ENCODE assay signal across 10 cellular contexts in the genomic region with DNA sequence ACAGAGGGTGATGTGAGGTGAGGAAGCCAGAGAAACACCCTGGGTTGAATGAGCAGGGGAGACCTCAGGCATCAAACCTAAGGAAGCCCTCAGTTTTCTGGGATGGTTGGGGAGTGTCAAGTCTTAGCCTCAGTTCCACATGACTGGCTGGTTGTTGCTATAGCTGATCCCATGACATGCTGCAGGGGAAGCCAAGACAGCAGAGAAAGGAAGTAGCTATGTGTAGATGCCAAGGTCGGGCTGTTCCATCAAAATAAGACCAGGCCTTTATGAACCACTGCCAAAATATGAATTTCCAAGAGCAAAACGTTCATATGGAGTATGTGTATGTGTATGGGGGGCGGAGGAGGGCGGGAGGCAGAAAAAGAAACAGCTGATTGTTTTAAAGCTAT. TPM values are rescaled to one million over a fixed set of nuclear protein-coding genes. Genes with fewer than 3 reads are reported as not detected.
A peak's percentile ranks its signal among the peaks of the same experiment; 100 is the strongest.
DNase-seq lines count a peak whose midpoint lies in the region; ATAC-seq, FAIRE-seq and TF ChIP-seq lines count a peak whose summit lies in the region.
"Had no signal": no experiment of that assay in that cellular context is flagged by ENCODE, and none has a peak within 500 bp of the region (broad histone marks: within the 10 kb centered on the region; RNA-seq: fewer than 3 reads in every experiment).

No MANE protein-coding gene starts in this region.

- H3K27ac ChIP-seq in A549, result peak overlapping the region; percentile 80 to 90

- DNase-seq in A549 (ENCODE audit: low read depth in 1 of 2, low spot score in 1 of 2), result no peak
- peak; percentile 90 for DNase-seq in SK-MEL-5 (ENCODE audit: low read depth, low spot score)
- DNase-seq in fibroblast of mammary gland (ENCODE audit: low read depth), result peak; percentile 77
- no peak for DNase-seq in naive B cell
- no peak for DNase-seq in NCI-H1436 treated with DMSO at 0.1 percent for 48 hours (lab: John Stamatoyannopoulos, UW)
- no peak for DNase-seq in NCI-H146 (lab: John Stamatoyannopoulos, UW)
- no peak for DNase-seq in stimulated activated CD4-positive, alpha-beta T cell treated with anti-CD3 and anti-CD28 coated beads, Interleukin-2, amount 100 ng/mL, for 24 hours

- H3K27ac Mint-ChIP-seq in naive B cell, result peak overlapping the region in 1 of 6 donors; percentile 85
- H3K27ac Mint-ChIP-seq: T-helper 2 cell treated with Interferon-gamma antibody and Interleukin-4, amounts not matched to agents 5 μg/mL and 100 μg/mL, for 36 hours had no signal

- H3K4me1 Mint-ChIP-seq in naive B cell, result peaks cover 20 to 34% (median 21%) of the 10 kb centered on the region in 3 donors

- H3K4me3 Mint-ChIP-seq in naive B cell, result no peak overlapping the region
- H3K4me3 Mint-ChIP-seq: T-helper 2 cell treated with Interferon-gamma antibody and Interleukin-4, amounts not matched to agents 5 μg/mL and 100 μg/mL, for 36 hours had no signal

- H3K9me3 ChIP-seq in A549, result peaks cover 3% of the 10 kb centered on the region; the same call in 1 of the 3 replicates

- POLR2A ChIA-PET in A549 (lab: Yijun Ruan, JAX), result no interaction called here

- WGBS in A549 (ENCODE audit: missing lambda C conversion rate), result 68% methylated on average over 4 of the region's 4 CpGs

- TF ChIP-seq EP300 in A549 (IDR thresholded peaks at IDR 0.05), result no peak

- CTCF ChIA-PET in A549 (lab: Yijun Ruan, JAX), result interaction anchor here (1.1 to 5.3 kb wide), 4 partner anchors 9 to 18 kb away, joined by 4 to 26 read pairs (median 5); no protein-coding TSS in a partner anchor

- no peaks in the 10 kb centered on the region for H3K36me3 Mint-ChIP-seq in naive B cell

- ATAC-seq in A549 (no peak), naive B cell (ENCODE audit: low read depth in 2 of 2) (peak; percentile 59 to 66), HG02884 (IDR thresholded peaks at IDR 0.05; ENCODE audit: unreplicated experiment) (no peak)

- FAIRE-seq in A549 (lab: Jason Lieb, UNC), result no peak
- FAIRE-seq: bronchial epithelial cell had no signal

- no peak for TF ChIP-seq POLR2A in A549 (IDR thresholded peaks at IDR 0.05; ENCODE audit: low read length)

- no peaks in the 10 kb centered on the region for H3K27me3 Mint-ChIP-seq in naive B cell

- H3K9me3 Mint-ChIP-seq in naive B cell, result peaks cover 0 to 2% (median 0%) of the 10 kb centered on the region in 7 donors
- H3K9me3 Mint-ChIP-seq: T-helper 2 cell treated with Interferon-gamma antibody and Interleukin-4, amounts not matched to agents 5 μg/mL and 100 μg/mL, for 36 hours had no signal

- TF ChIP-seq CTCF in A549 (IDR thresholded peaks at IDR 0.05), result no peak
- no peak for TF ChIP-seq CTCF in fibroblast of mammary gland (conservative IDR thresholded peaks at IDR 0.05; ENCODE audit: control insufficient read depth, insufficient read depth, low read depth, low read length)

- H3K4me3 ChIP-seq in A549 (no peak overlapping the region), fibroblast of mammary gland (ENCODE audit: control insufficient read depth, low read depth, low read length) (no peak overlapping the region)

- peaks cover 59% of the 10 kb centered on the region for H3K4me1 ChIP-seq in A549

- no peak for TF ChIP-seq RAD21 in A549 (conservative IDR thresholded peaks at IDR 0.05 in 1 of 2, IDR thresholded peaks at IDR 0.05 in 1 of 2)

- peak overlapping the region; percentile 84 for H3K4me2 ChIP-seq in A549

- in situ Hi-C loops in SK-MEL-5 (cut with HindIII; ENCODE audit: low pct_unique_long_range_greater_than_20kb, low sequenced_read_pairs), result no loop called here

TF ChIP-seq in A549, 52 proteins besides CTCF, POLR2A, EP300 and RAD21:
- TF ChIP-seq ZC3H11A (IDR thresholded peaks at IDR 0.05), result no peak
- no peak for TF ChIP-seq CHD2 (IDR thresholded peaks at IDR 0.05; ENCODE audit: low read length, partially characterized antibody)
- TF ChIP-seq, protein P1, sequence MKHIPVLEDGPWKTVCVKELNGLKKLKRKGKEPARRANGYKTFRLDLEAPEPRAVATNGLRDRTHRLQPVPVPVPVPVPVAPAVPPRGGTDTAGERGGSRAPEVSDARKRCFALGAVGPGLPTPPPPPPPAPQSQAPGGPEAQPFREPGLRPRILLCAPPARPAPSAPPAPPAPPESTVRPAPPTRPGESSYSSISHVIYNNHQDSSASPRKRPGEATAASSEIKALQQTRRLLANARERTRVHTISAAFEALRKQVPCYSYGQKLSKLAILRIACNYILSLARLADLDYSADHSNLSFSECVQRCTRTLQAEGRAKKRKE (CRISPR knock-in tag; IDR thresholded peaks at IDR 0.05; ENCODE audit: low read depth), result no peak
- TF ChIP-seq MAFK (IDR thresholded peaks at IDR 0.05; ENCODE audit: partially characterized antibody), result no peak
- no peak for TF ChIP-seq RARB (CRISPR knock-in tag; IDR thresholded peaks at IDR 0.05)
- TF ChIP-seq JUN (IDR thresholded peaks at IDR 0.05), result no peak
- TF ChIP-seq PHF8 (IDR thresholded peaks at IDR 0.05; ENCODE audit: borderline replicate concordance, low read depth), result no peak
- TF ChIP-seq CHD4 (IDR thresholded peaks at IDR 0.05; ENCODE audit: borderline replicate concordance), result no peak
- no peak for TF ChIP-seq NR3C1 (IDR thresholded peaks at IDR 0.05)
- TF ChIP-seq ZSCAN20 (CRISPR knock-in tag; IDR thresholded peaks at IDR 0.05), result no peak
- no peak for TF ChIP-seq KDM5A (IDR thresholded peaks at IDR 0.05)
- no peak for TF ChIP-seq KDM1A (IDR thresholded peaks at IDR 0.05; ENCODE audit: low read depth)
- TF ChIP-seq MYC (IDR thresholded peaks at IDR 0.05; ENCODE audit: borderline replicate concordance, low read length), result no peak
- TF ChIP-seq, protein P2, sequence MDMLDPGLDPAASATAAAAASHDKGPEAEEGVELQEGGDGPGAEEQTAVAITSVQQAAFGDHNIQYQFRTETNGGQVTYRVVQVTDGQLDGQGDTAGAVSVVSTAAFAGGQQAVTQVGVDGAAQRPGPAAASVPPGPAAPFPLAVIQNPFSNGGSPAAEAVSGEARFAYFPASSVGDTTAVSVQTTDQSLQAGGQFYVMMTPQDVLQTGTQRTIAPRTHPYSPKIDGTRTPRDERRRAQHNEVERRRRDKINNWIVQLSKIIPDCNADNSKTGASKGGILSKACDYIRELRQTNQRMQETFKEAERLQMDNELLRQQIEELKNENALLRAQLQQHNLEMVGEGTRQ (IDR thresholded peaks at IDR 0.05), result no peak
- TF ChIP-seq HEYL (CRISPR knock-in tag; IDR thresholded peaks at IDR 0.05), result no peak; the same call in 1 of the 2 replicates
- TF ChIP-seq HOXB13 (CRISPR knock-in tag; IDR thresholded peaks at IDR 0.05; ENCODE audit: low read depth), result no peak
- TF ChIP-seq, protein P3, sequence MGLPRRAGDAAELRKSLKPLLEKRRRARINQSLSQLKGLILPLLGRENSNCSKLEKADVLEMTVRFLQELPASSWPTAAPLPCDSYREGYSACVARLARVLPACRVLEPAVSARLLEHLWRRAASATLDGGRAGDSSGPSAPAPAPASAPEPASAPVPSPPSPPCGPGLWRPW (IDR thresholded peaks at IDR 0.05), result no peak
- TF ChIP-seq, protein P4, sequence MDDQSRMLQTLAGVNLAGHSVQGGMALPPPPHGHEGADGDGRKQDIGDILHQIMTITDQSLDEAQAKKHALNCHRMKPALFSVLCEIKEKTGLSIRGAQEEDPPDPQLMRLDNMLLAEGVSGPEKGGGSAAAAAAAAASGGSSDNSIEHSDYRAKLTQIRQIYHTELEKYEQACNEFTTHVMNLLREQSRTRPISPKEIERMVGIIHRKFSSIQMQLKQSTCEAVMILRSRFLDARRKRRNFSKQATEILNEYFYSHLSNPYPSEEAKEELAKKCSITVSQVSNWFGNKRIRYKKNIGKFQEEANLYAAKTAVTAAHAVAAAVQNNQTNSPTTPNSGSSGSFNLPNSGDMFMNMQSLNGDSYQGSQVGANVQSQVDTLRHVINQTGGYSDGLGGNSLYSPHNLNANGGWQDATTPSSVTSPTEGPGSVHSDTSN (IDR thresholded peaks at IDR 0.05), result no peak
- TF ChIP-seq CBX8 (IDR thresholded peaks at IDR 0.05), result no peak

RNA-seq across cellular contexts. Expression of a gene that starts 11.6 kb away (rescaled TPM):
- polyA plus RNA-seq in A549 (2011; rRNA removed), result 335 and 499 TPM in 2 replicates
- 214 and 235 TPM in 2 replicates for polyA plus RNA-seq in A549 (2012; cell fraction: cytosol; rRNA removed)
- 88.8 and 160 TPM in 2 replicates for polyA plus RNA-seq in A549 (2012; cell fraction: nucleus; rRNA removed)
- polyA plus RNA-seq in A549 (2017; fragmentation: RNase III; extraction: RNeasy Plus Mini Kit Qiagen cat#74134 plus additional on column Dnase treatment), result 358 to 439 TPM (median 375 TPM) in 3 replicates
- 189 and 242 TPM in 2 replicates for polyA minus RNA-seq in A549 (2011; rRNA and poly(A)+ RNA removed)
- 634 and 733 TPM in 2 replicates for total RNA-seq in SK-MEL-5 (2014; rRNA removed; shearing (Covaris generic))
- 724 and 832 TPM in 2 replicates for polyA plus RNA-seq in SK-MEL-5 (2015; cell fraction: cytosol; rRNA removed)
- polyA plus RNA-seq in SK-MEL-5 (2015; cell fraction: nucleus; rRNA removed), result 129 and 132 TPM in 2 replicates
- polyA plus RNA-seq in naive B cell (ENCODE audit: low read depth in 6 of 6), result 10 to 100 TPM; 28.0 to 54.2 (median 39.9) TPM

RNA-seq across cellular contexts. Expression of a gene that starts 24.0 kb away (rescaled TPM):
- polyA plus RNA-seq in A549 (2011; rRNA removed) (0.42 TPM in 1 of 2 replicates, not detected in the other), A549 (2017; fragmentation: RNase III; extraction: RNeasy Plus Mini Kit Qiagen cat#74134 plus additional on column Dnase treatment) (0.15 to 0.34 TPM in 2 of 3 replicates, not detected in the other), naive B cell (ENCODE audit: low read depth in 6 of 6) (not detected)
- 0.05 TPM in 2 replicates for polyA plus RNA-seq in A549 (2012; cell fraction: cytosol; rRNA removed)
- polyA plus RNA-seq in A549 (2012; cell fraction: nucleus; rRNA removed), result 0.40 and 4.8 TPM in 2 replicates
- polyA minus RNA-seq in A549 (2011; rRNA and poly(A)+ RNA removed), result not detected in 2 replicates
- 0.29 TPM in 1 of 2 replicates, not detected in the other for total RNA-seq in SK-MEL-5 (2014; rRNA removed; shearing (Covaris generic))
- not detected in 2 replicates for polyA plus RNA-seq in SK-MEL-5 (2015; cell fraction: cytosol; rRNA removed)
- 0.94 and 1.8 TPM in 2 replicates for polyA plus RNA-seq in SK-MEL-5 (2015; cell fraction: nucleus; rRNA removed)
- total RNA-seq: bronchial epithelial cell had no signal

RNA-seq across cellular contexts. Expression of a gene that starts 49.7 kb away (rescaled TPM):
- polyA plus RNA-seq in A549 (2011; rRNA removed) (38.1 and 42.6 TPM in 2 replicates), A549 (2017; fragmentation: RNase III; extraction: RNeasy Plus Mini Kit Qiagen cat#74134 plus additional on column Dnase treatment) (21.1 to 23.0 TPM (median 22.5 TPM) in 3 replicates), naive B cell (ENCODE audit: low read depth in 6 of 6) (10 to 100 TPM; 19.5 to 32.7 (median 28.6) TPM)
- polyA plus RNA-seq in A549 (2012; cell fraction: cytosol; rRNA removed), result 11.2 and 14.2 TPM in 2 replicates
- 6.9 and 10.0 TPM in 2 replicates for polyA plus RNA-seq in A549 (2012; cell fraction: nucleus; rRNA removed)
- 22.0 and 22.9 TPM in 2 replicates for polyA minus RNA-seq in A549 (2011; rRNA and poly(A)+ RNA removed)
- total RNA-seq in SK-MEL-5 (2014; rRNA removed; shearing (Covaris generic)), result 36.5 and 40.5 TPM in 2 replicates
- 25.7 and 29.9 TPM in 2 replicates for polyA plus RNA-seq in SK-MEL-5 (2015; cell fraction: cytosol; rRNA removed)
- polyA plus RNA-seq in SK-MEL-5 (2015; cell fraction: nucleus; rRNA removed), result 62.5 and 65.8 TPM in 2 replicates

Comparison
In these comparisons a context has a peak if more than half of its experiments do, and no peak if none do; other contexts are left out.
1. ATAC-seq: peak in naive B cell (2 of 2); none in A549 (0 of 2) and HG02884 (single experiment).
2. DNase-seq: peak in SK-MEL-5 (single experiment) and fibroblast of mammary gland (single experiment); none in A549 (0 of 2), naive B cell (single experiment), NCI-H1436 treated with DMSO at 0.1 percent for 48 hours (single experiment), NCI-H146 (single experiment) and stimulated activated CD4-positive, alpha-beta T cell treated with anti-CD3 and anti-CD28 coated beads, Interleukin-2, amount 100 ng/mL, for 24 hours (0 of 2).